Comparison of ENCODE assay signal across 6 cellular contexts in the genomic region with DNA sequence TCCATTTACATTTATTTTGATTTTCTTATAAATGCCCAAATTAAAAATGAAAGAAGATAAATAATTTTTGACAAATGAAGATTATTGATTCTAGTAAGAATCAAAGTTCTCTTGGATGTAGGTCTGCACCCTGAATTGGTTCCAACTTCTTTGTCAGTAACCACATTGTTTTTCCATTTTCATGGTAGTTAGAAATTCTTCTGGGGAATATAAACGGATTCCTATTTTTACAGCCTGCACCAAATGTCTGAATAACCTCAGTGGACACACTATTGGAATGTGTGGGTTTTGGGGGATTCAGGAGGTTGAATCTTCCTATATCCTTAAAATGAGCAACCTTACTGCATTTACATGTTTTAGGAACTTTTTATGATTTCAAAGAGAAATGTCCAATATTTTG.
"Had no signal": no experiment of that assay in that cellular context is flagged by ENCODE, and none has a peak within 500 bp of the region (broad histone marks: within the 10 kb centered on the region; RNA-seq: fewer than 3 reads in every experiment).

No MANE protein-coding gene starts in this region.

- H3K27ac ChIP-seq: GM23248, HL-60 had no signal

- H3K4me1 ChIP-seq: HAP-1 had no signal

- DNase-seq: GM23248, GOT3, H7, HFFc6 had no signal

- H3K36me3 ChIP-seq: HAP-1 had no signal

- H3K4me3 ChIP-seq: GM23248, HAP-1 had no signal

- H3K9me3 ChIP-seq: HAP-1 had no signal
